1 cellular context compared by ENCODE assay signal in the genomic region with DNA sequence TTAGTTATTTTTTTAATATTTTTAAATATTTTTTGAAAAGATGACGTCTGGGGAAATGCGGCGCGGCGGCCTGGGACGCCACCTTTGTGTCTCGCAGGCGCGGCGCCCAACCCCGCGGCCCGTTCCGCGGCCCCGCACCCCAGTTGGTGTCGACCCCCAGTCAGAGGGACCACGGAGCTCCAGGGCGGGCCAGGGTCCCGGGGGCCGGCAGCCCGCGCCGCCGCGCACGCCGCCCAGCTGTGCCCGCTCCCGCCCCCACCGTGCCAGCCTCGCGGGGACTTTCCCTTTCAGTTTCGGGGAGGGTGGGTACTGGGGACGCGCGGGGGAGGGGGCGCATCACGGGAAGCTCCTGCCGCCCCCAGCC.
TF ChIP-seq lines count a peak whose summit lies in the region.

No MANE protein-coding gene starts in this region.

TF ChIP-seq in K562, 482 proteins besides CTCF, POLR2A, EP300 and RAD21:
- TF ChIP-seq, protein P1, sequence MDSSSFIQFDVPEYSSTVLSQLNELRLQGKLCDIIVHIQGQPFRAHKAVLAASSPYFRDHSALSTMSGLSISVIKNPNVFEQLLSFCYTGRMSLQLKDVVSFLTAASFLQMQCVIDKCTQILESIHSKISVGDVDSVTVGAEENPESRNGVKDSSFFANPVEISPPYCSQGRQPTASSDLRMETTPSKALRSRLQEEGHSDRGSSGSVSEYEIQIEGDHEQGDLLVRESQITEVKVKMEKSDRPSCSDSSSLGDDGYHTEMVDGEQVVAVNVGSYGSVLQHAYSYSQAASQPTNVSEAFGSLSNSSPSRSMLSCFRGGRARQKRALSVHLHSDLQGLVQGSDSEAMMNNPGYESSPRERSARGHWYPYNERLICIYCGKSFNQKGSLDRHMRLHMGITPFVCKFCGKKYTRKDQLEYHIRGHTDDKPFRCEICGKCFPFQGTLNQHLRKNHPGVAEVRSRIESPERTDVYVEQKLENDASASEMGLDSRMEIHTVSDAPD (CRISPR knock-in tag; IDR thresholded peaks at IDR 0.05): no peak
- TF ChIP-seq CHD2 (IDR thresholded peaks at IDR 0.05; ENCODE audit: low read depth, low read length): no peak
- no peak for TF ChIP-seq STAG1 (CRISPR knock-in tag; IDR thresholded peaks at IDR 0.05; ENCODE audit: borderline replicate concordance)
- no peak for TF ChIP-seq COPS2 (conservative IDR thresholded peaks at IDR 0.05)
- no peak for TF ChIP-seq SAFB (IDR thresholded peaks at IDR 0.05; ENCODE audit: borderline replicate concordance, low read depth, low read length)
- no peak for TF ChIP-seq PCBP2 (IDR thresholded peaks at IDR 0.05; ENCODE audit: low read depth, low read length, poor library complexity, severe bottlenecking)
- no peak for TF ChIP-seq SRSF1 (IDR thresholded peaks at IDR 0.05; ENCODE audit: low read depth, low read length)
- TF ChIP-seq, protein P2, sequence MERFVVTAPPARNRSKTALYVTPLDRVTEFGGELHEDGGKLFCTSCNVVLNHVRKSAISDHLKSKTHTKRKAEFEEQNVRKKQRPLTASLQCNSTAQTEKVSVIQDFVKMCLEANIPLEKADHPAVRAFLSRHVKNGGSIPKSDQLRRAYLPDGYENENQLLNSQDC (CRISPR knock-in tag; IDR thresholded peaks at IDR 0.05): no peak
- TF ChIP-seq KLF13 (tag; IDR thresholded peaks at IDR 0.05; ENCODE audit: borderline replicate concordance, low read depth): no peak
- no peak for TF ChIP-seq TCFL5 (CRISPR knock-in tag; conservative IDR thresholded peaks at IDR 0.05)
- TF ChIP-seq BCL6 (CRISPR knock-in tag; IDR thresholded peaks at IDR 0.05): no peak
- TF ChIP-seq POLR2AphosphoS5 (IDR thresholded peaks at IDR 0.05; ENCODE audit: control insufficient read depth, insufficient read depth, low read depth, low read length): no peak
- peak; percentile 5 for TF ChIP-seq TAF1 (IDR thresholded peaks at IDR 0.05; ENCODE audit: control insufficient read depth, extremely low read depth, insufficient read depth, low read length, severe bottlenecking)
- 0 out of 2 replicates have a peak, but pooled peaks have one; percentile 5 for TF ChIP-seq PHF8 (IDR thresholded peaks at IDR 0.05; ENCODE audit: borderline replicate concordance, low read length)
- no peak for TF ChIP-seq EHMT2 (IDR thresholded peaks at IDR 0.05)
- no peak for TF ChIP-seq BRF1 (IDR thresholded peaks at IDR 0.05; ENCODE audit: borderline replicate concordance, extremely low read depth, insufficient read length)
- no peak for TF ChIP-seq SP1 (CRISPR knock-in tag; IDR thresholded peaks at IDR 0.05)
- TF ChIP-seq POLR2G (IDR thresholded peaks at IDR 0.05; ENCODE audit: low read depth, low read length): 0 out of 2 replicates have a peak, but pooled peaks have one; percentile 2
- TF ChIP-seq HNRNPH1 (optimal IDR thresholded peaks at IDR 0.05; ENCODE audit: low read depth, low read length): no peak
- TF ChIP-seq RBM17 (IDR thresholded peaks at IDR 0.05; ENCODE audit: borderline replicate concordance, low read depth, low read length): no peak
- TF ChIP-seq ZNF830 (CRISPR knock-in tag; IDR thresholded peaks at IDR 0.05): no peak
- TF ChIP-seq, protein P3, sequence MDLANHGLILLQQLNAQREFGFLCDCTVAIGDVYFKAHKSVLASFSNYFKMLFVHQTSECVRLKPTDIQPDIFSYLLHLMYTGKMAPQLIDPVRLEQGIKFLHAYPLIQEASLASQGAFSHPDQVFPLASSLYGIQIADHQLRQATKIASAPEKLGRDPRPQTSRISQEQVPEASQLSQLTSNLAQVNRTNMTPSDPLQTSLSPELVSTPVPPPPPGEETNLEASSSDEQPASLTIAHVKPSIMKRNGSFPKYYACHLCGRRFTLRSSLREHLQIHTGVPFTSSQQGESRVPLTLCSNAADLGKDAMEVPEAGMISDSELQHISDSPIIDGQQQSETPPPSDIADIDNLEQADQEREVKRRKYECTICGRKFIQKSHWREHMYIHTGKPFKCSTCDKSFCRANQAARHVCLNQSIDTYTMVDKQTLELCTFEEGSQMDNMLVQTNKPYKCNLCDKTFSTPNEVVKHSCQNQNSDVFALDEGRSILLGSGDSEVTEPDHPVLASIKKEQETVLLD (IDR thresholded peaks at IDR 0.05): no peak
- TF ChIP-seq ARID2 (IDR thresholded peaks at IDR 0.05): no peak
- TF ChIP-seq DPF2 (IDR thresholded peaks at IDR 0.05): no peak
- no peak for TF ChIP-seq POLR2H (tag; IDR thresholded peaks at IDR 0.05; ENCODE audit: low read depth)
- no peak for TF ChIP-seq ETV6 (IDR thresholded peaks at IDR 0.05; ENCODE audit: borderline replicate concordance in 1 of 2, low read depth in 2 of 2, low read length in 1 of 2)
- no peak for TF ChIP-seq ETV6 (CRISPR knock-in tag; IDR thresholded peaks at IDR 0.05; ENCODE audit: borderline replicate concordance)
- TF ChIP-seq MYC (IDR thresholded peaks at IDR 0.05; ENCODE audit: low read depth, low read length): 0 out of 2 replicates have a peak, but pooled peaks have one; percentile 9
- TF ChIP-seq MYC (CRISPR knock-in tag; IDR thresholded peaks at IDR 0.05; ENCODE audit: borderline replicate concordance, low read depth): no peak
- TF ChIP-seq ZFX (CRISPR knock-in tag; IDR thresholded peaks at IDR 0.05): peak; percentile 36
- TF ChIP-seq RBFOX2 (IDR thresholded peaks at IDR 0.05; ENCODE audit: low read depth, low read length): peak; percentile 36; the same call in 1 of the 2 replicates
- TF ChIP-seq KLF1 (tag; IDR thresholded peaks at IDR 0.05): no peak
- TF ChIP-seq ELF1 (tag; IDR thresholded peaks at IDR 0.05): no peak
- no peak for TF ChIP-seq ZNF696 (CRISPR knock-in tag; conservative IDR thresholded peaks at IDR 0.05)
- no peak for TF ChIP-seq GTF2F1 (IDR thresholded peaks at IDR 0.05; ENCODE audit: low read depth, low read length)
- TF ChIP-seq, protein P4, sequence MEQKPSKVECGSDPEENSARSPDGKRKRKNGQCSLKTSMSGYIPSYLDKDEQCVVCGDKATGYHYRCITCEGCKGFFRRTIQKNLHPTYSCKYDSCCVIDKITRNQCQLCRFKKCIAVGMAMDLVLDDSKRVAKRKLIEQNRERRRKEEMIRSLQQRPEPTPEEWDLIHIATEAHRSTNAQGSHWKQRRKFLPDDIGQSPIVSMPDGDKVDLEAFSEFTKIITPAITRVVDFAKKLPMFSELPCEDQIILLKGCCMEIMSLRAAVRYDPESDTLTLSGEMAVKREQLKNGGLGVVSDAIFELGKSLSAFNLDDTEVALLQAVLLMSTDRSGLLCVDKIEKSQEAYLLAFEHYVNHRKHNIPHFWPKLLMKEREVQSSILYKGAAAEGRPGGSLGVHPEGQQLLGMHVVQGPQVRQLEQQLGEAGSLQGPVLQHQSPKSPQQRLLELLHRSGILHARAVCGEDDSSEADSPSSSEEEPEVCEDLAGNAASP (IDR thresholded peaks at IDR 0.05): no peak
- TF ChIP-seq, protein P5, sequence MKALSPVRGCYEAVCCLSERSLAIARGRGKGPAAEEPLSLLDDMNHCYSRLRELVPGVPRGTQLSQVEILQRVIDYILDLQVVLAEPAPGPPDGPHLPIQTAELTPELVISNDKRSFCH (CRISPR knock-in tag; IDR thresholded peaks at IDR 0.05): no peak
- TF ChIP-seq, protein P5 (tag; IDR thresholded peaks at IDR 0.05): no peak
